22 cellular contexts compared by ENCODE assay signal in the genomic region with DNA sequence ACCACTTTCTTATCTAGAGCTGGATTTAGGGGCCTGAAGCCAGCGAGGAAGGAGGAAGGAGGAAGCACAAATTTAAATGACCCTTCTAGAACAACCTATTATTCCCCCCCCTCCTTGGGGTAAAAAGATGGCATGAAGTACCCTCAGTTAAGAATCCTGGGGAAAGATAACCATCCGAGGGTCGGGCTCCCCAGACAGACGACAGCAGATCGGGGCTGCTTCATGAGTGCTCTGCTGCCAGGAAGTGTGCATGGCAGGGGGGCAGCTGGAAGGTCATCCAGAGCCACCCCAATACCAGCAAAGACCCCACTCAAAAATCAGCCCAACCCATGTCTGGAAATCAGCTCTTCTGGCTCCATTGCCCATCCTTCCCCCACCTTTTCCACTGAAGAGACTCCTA.
DNase-seq lines count a peak whose midpoint lies in the region; ATAC-seq, FAIRE-seq and TF ChIP-seq lines count a peak whose summit lies in the region.
"Had no signal": no experiment of that assay in that cellular context is flagged by ENCODE, and none has a peak within 500 bp of the region (broad histone marks: within the 10 kb centered on the region; RNA-seq: fewer than 3 reads in every experiment).

No MANE protein-coding gene starts in this region.

- TF ChIP-seq CTCF in kidney (IDR thresholded peaks at IDR 0.05; ENCODE audit: borderline replicate concordance, extremely low read depth, insufficient read depth) (no peak), neural progenitor cell (IDR thresholded peaks at IDR 0.05) (no peak), SK-N-SH (IDR thresholded peaks at IDR 0.05) (no peak)

- no peak for FAIRE-seq in kidney (lab: Jason Lieb, UNC)
- FAIRE-seq: A549, GM12878, GM18507, HTR-8/SVneo had no signal

- H3K27me3 ChIP-seq in neural progenitor cell = no peaks in the 10 kb centered on the region
- no peaks in the 10 kb centered on the region for H3K27me3 ChIP-seq in SK-N-SH (ENCODE audit: insufficient read depth)

- no peaks in the 10 kb centered on the region for H3K79me2 ChIP-seq in neural progenitor cell (ENCODE audit: low read depth)
- H3K79me2 ChIP-seq in SK-N-SH (ENCODE audit: insufficient read depth) = no peaks in the 10 kb centered on the region

- no peak overlapping the region for H3K4me2 ChIP-seq in neural progenitor cell
- no peak overlapping the region for H3K4me2 ChIP-seq in SK-N-SH
- H3K4me2 ChIP-seq: A549 had no signal

- H3K27me3 Mint-ChIP-seq in activated naive CD4-positive, alpha-beta T cell treated with anti-CD3 and anti-CD28 coated beads, Interleukin-2, amount 50 U/mL, for 24 hours = no peaks in the 10 kb centered on the region
- H3K27me3 Mint-ChIP-seq in neural progenitor cell (ENCODE audit: insufficient read depth, low read depth) = peaks cover 15% of the 10 kb centered on the region

- H3K4me1 ChIP-seq in kidney (ENCODE audit: control insufficient read depth in 1 of 2, insufficient read depth in 1 of 2, low read depth in 1 of 2, low read length in 2 of 2) (peaks cover 0 to 9% of the 10 kb centered on the region in 2 donors), neural progenitor cell (peaks cover 31% of the 10 kb centered on the region), SK-N-SH (ENCODE audit: control insufficient read depth in 1 of 2, insufficient read depth in 2 of 2, low read depth in 1 of 2, low read length in 1 of 2) (peaks cover 0 to 30% of the 10 kb centered on the region in 2 experiments; a peak in 1 of 4 replicates)
- H3K4me1 ChIP-seq: A549 had no signal

- no peaks in the 10 kb centered on the region for H3K9me3 Mint-ChIP-seq in activated naive CD4-positive, alpha-beta T cell treated with anti-CD3 and anti-CD28 coated beads, Interleukin-2, amount 50 U/mL, for 24 hours
- no peaks in the 10 kb centered on the region for H3K9me3 Mint-ChIP-seq in neural progenitor cell
- H3K9me3 Mint-ChIP-seq: CD8-positive, alpha-beta memory T cell had no signal

- POLR2A ChIA-PET in SK-N-SH (lab: Yijun Ruan, JAX) = interaction anchor here (0.8 kb wide), 1 partner anchor 57 kb away, joined by 3 read pairs; no protein-coding TSS in a partner anchor

- no peak for TF ChIP-seq EP300 in SK-N-SH (IDR thresholded peaks at IDR 0.05; ENCODE audit: borderline replicate concordance in 1 of 2, low read depth in 1 of 2, low read length in 1 of 2)

- no peak for ATAC-seq in GM18502 (IDR thresholded peaks at IDR 0.05; ENCODE audit: poor library complexity, unreplicated experiment)
- ATAC-seq: A549, GM12878 had no signal

- no peak overlapping the region for H3K4me3 Mint-ChIP-seq in activated naive CD4-positive, alpha-beta T cell treated with anti-CD3 and anti-CD28 coated beads, Interleukin-2, amount 50 U/mL, for 24 hours
- H3K4me3 Mint-ChIP-seq in neural progenitor cell = peak overlapping the region; percentile 27
- H3K4me3 Mint-ChIP-seq: CD8-positive, alpha-beta memory T cell had no signal

- no peaks in the 10 kb centered on the region for H3K9me2 ChIP-seq in SK-N-SH

- H3K9me3 ChIP-seq in kidney (ENCODE audit: control insufficient read depth in 1 of 2, low read length in 2 of 2) (no peaks in the 10 kb centered on the region), neural progenitor cell (ENCODE audit: low read depth) (no peaks in the 10 kb centered on the region), SK-N-SH (no peaks in the 10 kb centered on the region)
- H3K9me3 ChIP-seq: A549 had no signal

- TF ChIP-seq RAD21 in SK-N-SH (IDR thresholded peaks at IDR 0.05; ENCODE audit: low read length) = no peak

- intact Hi-C loops in kidney (cut with DNase I) = no loop called here

- H3K9ac ChIP-seq in kidney (ENCODE audit: low read length in 2 of 2) = no peak overlapping the region
- H3K9ac ChIP-seq in neural progenitor cell = no peak overlapping the region
- no peak overlapping the region for H3K9ac ChIP-seq in SK-N-SH

- H4K20me1 ChIP-seq in neural progenitor cell (ENCODE audit: low read depth) (no peaks in the 10 kb centered on the region), SK-N-SH (ENCODE audit: insufficient read depth) (no peaks in the 10 kb centered on the region)

- no peaks in the 10 kb centered on the region for H3K4me1 Mint-ChIP-seq in activated naive CD4-positive, alpha-beta T cell treated with anti-CD3 and anti-CD28 coated beads, Interleukin-2, amount 50 U/mL, for 24 hours
- H3K4me1 Mint-ChIP-seq in neural progenitor cell = peaks cover 51% of the 10 kb centered on the region
- H3K4me1 Mint-ChIP-seq: CD8-positive, alpha-beta memory T cell had no signal

- peak overlapping the region; percentile 41 for H3K27ac Mint-ChIP-seq in activated naive CD4-positive, alpha-beta T cell treated with anti-CD3 and anti-CD28 coated beads, Interleukin-2, amount 50 U/mL, for 24 hours
- peak overlapping the region; percentile 69 for H3K27ac Mint-ChIP-seq in neural progenitor cell
- H3K27ac Mint-ChIP-seq: CD8-positive, alpha-beta memory T cell had no signal

- H2AFZ ChIP-seq in neural progenitor cell (replicated peaks) (no peak overlapping the region), SK-N-SH (ENCODE audit: low read depth) (no peak overlapping the region)

- H3K36me3 Mint-ChIP-seq in activated naive CD4-positive, alpha-beta T cell treated with anti-CD3 and anti-CD28 coated beads, Interleukin-2, amount 50 U/mL, for 24 hours = no peaks in the 10 kb centered on the region
- H3K36me3 Mint-ChIP-seq in neural progenitor cell = no peaks in the 10 kb centered on the region
- H3K36me3 Mint-ChIP-seq: CD8-positive, alpha-beta memory T cell had no signal

- H3K36me3 ChIP-seq in kidney (ENCODE audit: control insufficient read depth in 1 of 2, insufficient read depth in 2 of 2, low read length in 2 of 2) (no peaks in the 10 kb centered on the region), neural progenitor cell (no peaks in the 10 kb centered on the region), SK-N-SH (replicated peaks in 1 of 2; ENCODE audit: control insufficient read depth in 1 of 2, insufficient read depth in 2 of 2, low read length in 1 of 2) (no peaks in the 10 kb centered on the region)

- H3K27ac ChIP-seq in kidney (ENCODE audit: low read depth in 2 of 2, low read length in 2 of 2) = no peak overlapping the region
- no peak overlapping the region for H3K27ac ChIP-seq in neural progenitor cell
- H3K27ac ChIP-seq in SK-N-SH (ENCODE audit: low read depth in 2 of 2, low read length in 1 of 2) = no peak overlapping the region
- H3K27ac ChIP-seq: 22Rv1, A549 had no signal

- H3F3A ChIP-seq in neural progenitor cell (ENCODE audit: low read depth) = peaks cover 27% of the 10 kb centered on the region
- H3F3A ChIP-seq in SK-N-SH (replicated peaks; ENCODE audit: insufficient read depth) = no peaks in the 10 kb centered on the region

- no peak for DNase-seq in activated naive CD4-positive, alpha-beta T cell (lab: John Stamatoyannopoulos, UW)
- DNase-seq in kidney = peak; percentile 53
- DNase-seq in neural progenitor cell (ENCODE audit: low spot score) = no peak
- peak; percentile 49 for DNase-seq in retina
- no peak for DNase-seq in islet precursor cell
- no peak for DNase-seq in SK-N-SH
- DNase-seq: AML-193; CD8-positive, alpha-beta memory T cell; COR-L47; DMS 273 treated with DMSO at 0.1 percent for 48 hours; DMS53; EL; GOT3; H7; IMR-90 had no signal

- WGBS in SK-N-SH (ENCODE audit: low lambda C conversion rate) = 13% methylated on average over 5 of the region's 5 CpGs

- H3K4me3 ChIP-seq in kidney (ENCODE audit: low read length in 2 of 2) (no peak overlapping the region), neural progenitor cell (no peak overlapping the region), SK-N-SH (ENCODE audit: low read depth in 2 of 2, low read length in 1 of 2) (no peak overlapping the region)
- H3K4me3 ChIP-seq: A549, GM12878 had no signal

- CTCF ChIA-PET in SK-N-SH (lab: Yijun Ruan, JAX) = no interaction called here

TF ChIP-seq in SK-N-SH, 30 proteins besides CTCF, POLR2A, EP300 and RAD21:
- TF ChIP-seq, protein P1, sequence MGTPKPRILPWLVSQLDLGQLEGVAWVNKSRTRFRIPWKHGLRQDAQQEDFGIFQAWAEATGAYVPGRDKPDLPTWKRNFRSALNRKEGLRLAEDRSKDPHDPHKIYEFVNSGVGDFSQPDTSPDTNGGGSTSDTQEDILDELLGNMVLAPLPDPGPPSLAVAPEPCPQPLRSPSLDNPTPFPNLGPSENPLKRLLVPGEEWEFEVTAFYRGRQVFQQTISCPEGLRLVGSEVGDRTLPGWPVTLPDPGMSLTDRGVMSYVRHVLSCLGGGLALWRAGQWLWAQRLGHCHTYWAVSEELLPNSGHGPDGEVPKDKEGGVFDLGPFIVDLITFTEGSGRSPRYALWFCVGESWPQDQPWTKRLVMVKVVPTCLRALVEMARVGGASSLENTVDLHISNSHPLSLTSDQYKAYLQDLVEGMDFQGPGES (IDR thresholded peaks at IDR 0.05; ENCODE audit: low read depth, low read length) = no peak
- TF ChIP-seq YY1 (IDR thresholded peaks at IDR 0.05; ENCODE audit: low read depth) = no peak
- no peak for TF ChIP-seq TEAD4 (IDR thresholded peaks at IDR 0.05; ENCODE audit: borderline replicate concordance, insufficient read depth)
- no peak for TF ChIP-seq JUND (IDR thresholded peaks at IDR 0.05)
- no peak for TF ChIP-seq POLR2AphosphoS5 (IDR thresholded peaks at IDR 0.05; ENCODE audit: low read depth, low read length)
- no peak for TF ChIP-seq SIN3A (IDR thresholded peaks at IDR 0.05; ENCODE audit: borderline replicate concordance, low read depth, low read length)
- TF ChIP-seq RCOR1 (IDR thresholded peaks at IDR 0.05; ENCODE audit: low read length) = no peak
- TF ChIP-seq, protein P2, sequence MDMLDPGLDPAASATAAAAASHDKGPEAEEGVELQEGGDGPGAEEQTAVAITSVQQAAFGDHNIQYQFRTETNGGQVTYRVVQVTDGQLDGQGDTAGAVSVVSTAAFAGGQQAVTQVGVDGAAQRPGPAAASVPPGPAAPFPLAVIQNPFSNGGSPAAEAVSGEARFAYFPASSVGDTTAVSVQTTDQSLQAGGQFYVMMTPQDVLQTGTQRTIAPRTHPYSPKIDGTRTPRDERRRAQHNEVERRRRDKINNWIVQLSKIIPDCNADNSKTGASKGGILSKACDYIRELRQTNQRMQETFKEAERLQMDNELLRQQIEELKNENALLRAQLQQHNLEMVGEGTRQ (IDR thresholded peaks at IDR 0.05; ENCODE audit: borderline replicate concordance, low read depth, low read length) = no peak
- no peak for TF ChIP-seq TAF1 (IDR thresholded peaks at IDR 0.05; ENCODE audit: borderline replicate concordance, low read depth, low read length)
- no peak for TF ChIP-seq NFIC (IDR thresholded peaks at IDR 0.05; ENCODE audit: borderline replicate concordance)

Comparison
In these comparisons a context has a peak if more than half of its experiments do, and no peak if none do; other contexts are left out.
1. DNase-seq: peak in kidney (single experiment) and retina (single experiment); none in activated naive CD4-positive, alpha-beta T cell (0 of 4), neural progenitor cell (single experiment), islet precursor cell (single experiment) and SK-N-SH (single experiment).